In genomic region chr2:168526641-168527040, GRCh38 we compare ENCODE assay signal across 13 cellular contexts.
DNase-seq lines count a peak whose midpoint lies in the region; TF ChIP-seq lines count a peak whose summit lies in the region.
"Had no signal": no experiment of that assay in that cellular context is flagged by ENCODE, and none has a peak within 500 bp of the region (broad histone marks: within the 10 kb centered on the region; RNA-seq: fewer than 3 reads in every experiment).

No MANE protein-coding gene starts in this region.

- no peak overlapping the region for H2AFZ ChIP-seq in H9 (ENCODE audit: low read length)

- H3K36me3 ChIP-seq in esophagus (ENCODE audit: control insufficient read depth in 2 of 2, insufficient read depth in 2 of 2, low read length in 1 of 2): no peaks in the 10 kb centered on the region
- H3K36me3 ChIP-seq: ascending aorta had no signal

- H3K27ac Mint-ChIP-seq in type B pancreatic cell: peak overlapping the region; percentile 85
- H3K27ac Mint-ChIP-seq in H9: no peak overlapping the region
- H3K27ac Mint-ChIP-seq: activated T-cell treated with anti-CD3 and anti-CD28 coated beads, Interleukin-2, amount 50 U/mL, for 72 hours had no signal

- H3K27me3 Mint-ChIP-seq in type B pancreatic cell (no peaks in the 10 kb centered on the region), H9 (ENCODE audit: low read depth) (no peaks in the 10 kb centered on the region)

- no peak overlapping the region for H3K4me2 ChIP-seq in H9 (ENCODE audit: insufficient read depth, insufficient read length, low read length)

- H3K36me3 Mint-ChIP-seq in type B pancreatic cell (peaks cover 9% of the 10 kb centered on the region), H9 (ENCODE audit: insufficient read depth in 1 of 3, low read depth in 3 of 3) (peaks cover 0 to 5% (median 0%) of the 10 kb centered on the region in 3 experiments; a peak in 1 of 7 replicates)

- peaks cover 2 to 4% of the 10 kb centered on the region in 2 donors for H3K4me1 ChIP-seq in esophagus (ENCODE audit: control insufficient read depth in 2 of 2, insufficient read depth in 2 of 2, low read length in 1 of 2)
- H3K4me1 ChIP-seq in H9 (ENCODE audit: insufficient read depth, low read length): peaks cover 5% of the 10 kb centered on the region; the same call in 1 of the 2 replicates

- H3K79me1 ChIP-seq in H9 (ENCODE audit: insufficient read depth, low read depth, low read length, poor library complexity, severe bottlenecking): peaks cover 2% of the 10 kb centered on the region

- no peaks in the 10 kb centered on the region for H3K27me3 ChIP-seq in esophagus (ENCODE audit: control insufficient read depth in 1 of 2, insufficient read depth in 2 of 2, low read length in 2 of 2)
- H3K27me3 ChIP-seq in H9 (ENCODE audit: insufficient read depth, low read length): no peaks in the 10 kb centered on the region
- H3K27me3 ChIP-seq: ascending aorta had no signal

- H3K27ac ChIP-seq in esophagus (ENCODE audit: low read depth in 2 of 2, low read length in 1 of 2) (peak overlapping the region; percentile 24 to 65), H9 (ENCODE audit: insufficient read length, low read depth, low read length) (no peak overlapping the region)
- H3K27ac ChIP-seq: ascending aorta had no signal

- no peak overlapping the region for H3K14ac ChIP-seq in H9 (ENCODE audit: insufficient read depth, low read length)

- peaks cover 57% of the 10 kb centered on the region for H3K4me1 Mint-ChIP-seq in type B pancreatic cell (ENCODE audit: unreplicated experiment)
- peaks cover 40 to 49% of the 10 kb centered on the region in 2 experiments for H3K4me1 Mint-ChIP-seq in H9

- no peaks in the 10 kb centered on the region for H4K20me1 ChIP-seq in H9 (ENCODE audit: control insufficient read depth, insufficient read depth, insufficient read length)

- no peak overlapping the region for H3T11ph ChIP-seq in H9 (ENCODE audit: low read length)

- no peak overlapping the region for H3K4me3 ChIP-seq in esophagus (ENCODE audit: low read depth in 1 of 2, low read length in 2 of 2)
- H3K4me3 ChIP-seq: ascending aorta had no signal

- H3K4ac ChIP-seq in H9 (ENCODE audit: low read depth, low read length): no peak overlapping the region

- no peak overlapping the region for H2BK15ac ChIP-seq in H9 (ENCODE audit: low read depth, low read length)

- H3K18ac ChIP-seq in H9 (ENCODE audit: insufficient read length, low read depth, low read length): no peak overlapping the region

- no peak overlapping the region for H4K8ac ChIP-seq in H9 (replicated peaks; ENCODE audit: insufficient read length, low read depth, low read length)

- DNase-seq in NCI-H82 (lab: John Stamatoyannopoulos, UW) (peak; percentile 56), NCI-H82 treated with DMSO at 0.1 percent for 48 hours (lab: John Stamatoyannopoulos, UW; ENCODE audit: unreplicated experiment) (no peak), iris pigment epithelial cell (ENCODE audit: low read depth) (peak; percentile 54), type B pancreatic cell (ENCODE audit: extremely low spot score, unreplicated experiment) (no peak), A172 (ENCODE audit: low spot score) (no peak), H9 (no peak), GF-D8 (lab: John Stamatoyannopoulos, UW) (no peak)
- DNase-seq: activated CD4-positive, alpha-beta T cell treated with anti-CD3 and anti-CD28 coated beads for 48 hours; activated T-cell treated with anti-CD3 and anti-CD28 coated beads, Interleukin-2, amount 50 U/mL, for 72 hours; effector CD4-positive, alpha-beta T cell; OCI-M1 had no signal

- no peaks in the 10 kb centered on the region for H3K9me3 ChIP-seq in esophagus (ENCODE audit: control insufficient read depth in 2 of 2, insufficient read depth in 1 of 2, low read depth in 1 of 2, low read length in 1 of 2)
- H3K9me3 ChIP-seq in H9 (ENCODE audit: control insufficient read depth, low read depth, low read length): no peaks in the 10 kb centered on the region
- H3K9me3 ChIP-seq: ascending aorta had no signal

- H2BK5ac ChIP-seq in H9 (ENCODE audit: insufficient read length, low read length): no peak overlapping the region

- peaks cover 5% of the 10 kb centered on the region; the same call in 1 of the 2 replicates for H3K79me2 ChIP-seq in H9 (ENCODE audit: insufficient read depth, low read length)

- H2AK5ac ChIP-seq in H9 (ENCODE audit: insufficient read length, low read length): no peak overlapping the region

- H3K23ac ChIP-seq in H9 (ENCODE audit: insufficient read length, low read depth, low read length): no peak overlapping the region

- H2BK20ac ChIP-seq in H9 (ENCODE audit: low read depth, low read length, poor library complexity, severe bottlenecking): no peak overlapping the region

- no peak overlapping the region for H3K9ac ChIP-seq in H9 (ENCODE audit: extremely low read depth, insufficient read length, low read length)

- H3K56ac ChIP-seq in H9 (ENCODE audit: insufficient read length, low read depth, low read length): no peak overlapping the region

- no peak overlapping the region for H2BK120ac ChIP-seq in H9 (ENCODE audit: low read depth, low read length, poor library complexity, severe bottlenecking)

- no peak overlapping the region for H4K91ac ChIP-seq in H9 (ENCODE audit: insufficient read length, low read depth, low read length)

- H4K5ac ChIP-seq in H9 (ENCODE audit: insufficient read length, low read depth, low read length): no peak overlapping the region

- peaks cover 8% of the 10 kb centered on the region for H3K9me3 Mint-ChIP-seq in type B pancreatic cell
- H3K9me3 Mint-ChIP-seq in H9: no peaks in the 10 kb centered on the region; a peak in 1 of 5 replicates
- H3K9me3 Mint-ChIP-seq: activated T-cell treated with anti-CD3 and anti-CD28 coated beads, Interleukin-2, amount 50 U/mL, for 72 hours had no signal

- H2BK12ac ChIP-seq in H9 (ENCODE audit: insufficient read length, low read depth, low read length): no peak overlapping the region

- H3K23me2 ChIP-seq in H9 (ENCODE audit: insufficient read length, low read depth, low read length, poor library complexity, severe bottlenecking): no peaks in the 10 kb centered on the region

- H3K4me3 Mint-ChIP-seq in type B pancreatic cell (peak overlapping the region; percentile 27), H9 (no peak overlapping the region)
- H3K4me3 Mint-ChIP-seq: activated T-cell treated with anti-CD3 and anti-CD28 coated beads, Interleukin-2, amount 50 U/mL, for 72 hours had no signal

- no peak for TF ChIP-seq CTCF in type B pancreatic cell (conservative IDR thresholded peaks at IDR 0.05)
- no peak for TF ChIP-seq CTCF in H9 (conservative IDR thresholded peaks at IDR 0.05)

- 25 to 38% methylated on average over 3 of the region's 3 CpGs for WGBS in esophagus, 2 donors
- WGBS in H9 (ENCODE audit: extremely low coverage, insufficient read length, low lambda C conversion rate): no CpG with 5 or more reads among the region's 3 CpGs

Comparison
In these comparisons a context has a peak if more than half of its experiments do, and no peak if none do; other contexts are left out.
1. DNase-seq: peak in NCI-H82 (single experiment) and iris pigment epithelial cell (single experiment); none in NCI-H82 treated with DMSO at 0.1 percent for 48 hours (single experiment), type B pancreatic cell (single experiment), A172 (single experiment), H9 (single experiment) and GF-D8 (single experiment).